ENCODE assay signal across 1 cellular context in the genomic region with DNA sequence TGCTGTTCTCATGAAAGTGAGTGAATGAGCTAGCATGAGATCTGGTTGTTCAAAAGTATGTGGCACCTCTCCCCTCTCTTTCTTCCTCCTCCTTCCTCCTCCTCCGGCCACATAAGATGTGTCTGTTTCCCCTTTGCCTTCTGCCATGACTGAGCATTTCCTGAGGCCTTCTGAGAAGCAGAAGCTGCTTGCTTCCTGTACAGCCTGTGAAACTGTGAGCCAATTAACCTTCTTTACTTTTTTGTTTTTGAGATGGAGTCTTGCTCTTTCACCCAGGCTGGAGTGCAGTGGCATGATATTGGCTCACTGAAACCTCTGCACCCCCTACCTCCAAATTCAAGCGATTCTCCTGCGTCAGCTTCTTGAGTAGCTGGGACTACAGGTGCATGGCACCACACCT.
TF ChIP-seq lines count a peak whose summit lies in the region.

No MANE protein-coding gene starts in this region.

TF ChIP-seq in HepG2, 621 proteins besides CTCF, POLR2A, EP300 and RAD21 (continued from another document):
- TF ChIP-seq, protein P1, sequence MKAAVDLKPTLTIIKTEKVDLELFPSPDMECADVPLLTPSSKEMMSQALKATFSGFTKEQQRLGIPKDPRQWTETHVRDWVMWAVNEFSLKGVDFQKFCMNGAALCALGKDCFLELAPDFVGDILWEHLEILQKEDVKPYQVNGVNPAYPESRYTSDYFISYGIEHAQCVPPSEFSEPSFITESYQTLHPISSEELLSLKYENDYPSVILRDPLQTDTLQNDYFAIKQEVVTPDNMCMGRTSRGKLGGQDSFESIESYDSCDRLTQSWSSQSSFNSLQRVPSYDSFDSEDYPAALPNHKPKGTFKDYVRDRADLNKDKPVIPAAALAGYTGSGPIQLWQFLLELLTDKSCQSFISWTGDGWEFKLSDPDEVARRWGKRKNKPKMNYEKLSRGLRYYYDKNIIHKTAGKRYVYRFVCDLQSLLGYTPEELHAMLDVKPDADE (CRISPR knock-in tag; IDR thresholded peaks at IDR 0.05) = no peak
- TF ChIP-seq HOXA7 (CRISPR knock-in tag; IDR thresholded peaks at IDR 0.05) = no peak
- TF ChIP-seq, protein P2, sequence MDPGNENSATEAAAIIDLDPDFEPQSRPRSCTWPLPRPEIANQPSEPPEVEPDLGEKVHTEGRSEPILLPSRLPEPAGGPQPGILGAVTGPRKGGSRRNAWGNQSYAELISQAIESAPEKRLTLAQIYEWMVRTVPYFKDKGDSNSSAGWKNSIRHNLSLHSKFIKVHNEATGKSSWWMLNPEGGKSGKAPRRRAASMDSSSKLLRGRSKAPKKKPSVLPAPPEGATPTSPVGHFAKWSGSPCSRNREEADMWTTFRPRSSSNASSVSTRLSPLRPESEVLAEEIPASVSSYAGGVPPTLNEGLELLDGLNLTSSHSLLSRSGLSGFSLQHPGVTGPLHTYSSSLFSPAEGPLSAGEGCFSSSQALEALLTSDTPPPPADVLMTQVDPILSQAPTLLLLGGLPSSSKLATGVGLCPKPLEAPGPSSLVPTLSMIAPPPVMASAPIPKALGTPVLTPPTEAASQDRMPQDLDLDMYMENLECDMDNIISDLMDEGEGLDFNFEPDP (CRISPR knock-in tag; conservative IDR thresholded peaks at IDR 0.05) = no peak
- no peak for TF ChIP-seq CBX5 (CRISPR knock-in tag; IDR thresholded peaks at IDR 0.05; ENCODE audit: borderline replicate concordance)
- no peak for TF ChIP-seq ZNF207 (IDR thresholded peaks at IDR 0.05; ENCODE audit: borderline replicate concordance)
- no peak for TF ChIP-seq REPIN1 (CRISPR knock-in tag; IDR thresholded peaks at IDR 0.05; ENCODE audit: borderline replicate concordance, low read depth)
- TF ChIP-seq ZNF501 (CRISPR knock-in tag; IDR thresholded peaks at IDR 0.05) = no peak
- TF ChIP-seq IRF2 (CRISPR knock-in tag; IDR thresholded peaks at IDR 0.05) = no peak
- TF ChIP-seq, protein P3, sequence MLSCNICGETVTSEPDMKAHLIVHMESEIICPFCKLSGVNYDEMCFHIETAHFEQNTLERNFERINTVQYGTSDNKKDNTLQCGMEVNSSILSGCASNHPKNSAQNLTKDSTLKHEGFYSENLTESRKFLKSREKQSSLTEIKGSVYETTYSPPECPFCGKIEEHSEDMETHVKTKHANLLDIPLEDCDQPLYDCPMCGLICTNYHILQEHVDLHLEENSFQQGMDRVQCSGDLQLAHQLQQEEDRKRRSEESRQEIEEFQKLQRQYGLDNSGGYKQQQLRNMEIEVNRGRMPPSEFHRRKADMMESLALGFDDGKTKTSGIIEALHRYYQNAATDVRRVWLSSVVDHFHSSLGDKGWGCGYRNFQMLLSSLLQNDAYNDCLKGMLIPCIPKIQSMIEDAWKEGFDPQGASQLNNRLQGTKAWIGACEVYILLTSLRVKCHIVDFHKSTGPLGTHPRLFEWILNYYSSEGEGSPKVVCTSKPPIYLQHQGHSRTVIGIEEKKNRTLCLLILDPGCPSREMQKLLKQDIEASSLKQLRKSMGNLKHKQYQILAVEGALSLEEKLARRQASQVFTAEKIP (CRISPR knock-in tag; IDR thresholded peaks at IDR 0.05; ENCODE audit: borderline replicate concordance) = no peak
- TF ChIP-seq, protein P4, sequence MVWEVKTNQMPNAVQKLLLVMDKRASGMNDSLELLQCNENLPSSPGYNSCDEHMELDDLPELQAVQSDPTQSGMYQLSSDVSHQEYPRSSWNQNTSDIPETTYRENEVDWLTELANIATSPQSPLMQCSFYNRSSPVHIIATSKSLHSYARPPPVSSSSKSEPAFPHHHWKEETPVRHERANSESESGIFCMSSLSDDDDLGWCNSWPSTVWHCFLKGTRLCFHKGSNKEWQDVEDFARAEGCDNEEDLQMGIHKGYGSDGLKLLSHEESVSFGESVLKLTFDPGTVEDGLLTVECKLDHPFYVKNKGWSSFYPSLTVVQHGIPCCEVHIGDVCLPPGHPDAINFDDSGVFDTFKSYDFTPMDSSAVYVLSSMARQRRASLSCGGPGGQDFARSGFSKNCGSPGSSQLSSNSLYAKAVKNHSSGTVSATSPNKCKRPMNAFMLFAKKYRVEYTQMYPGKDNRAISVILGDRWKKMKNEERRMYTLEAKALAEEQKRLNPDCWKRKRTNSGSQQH (CRISPR knock-in tag; IDR thresholded peaks at IDR 0.05; ENCODE audit: low read depth) = no peak
- no peak for TF ChIP-seq KDM2A (CRISPR knock-in tag; IDR thresholded peaks at IDR 0.05; ENCODE audit: borderline replicate concordance, low read depth)
- no peak for TF ChIP-seq THAP11 (CRISPR knock-in tag; IDR thresholded peaks at IDR 0.05)
- no peak for TF ChIP-seq ZNF282 (IDR thresholded peaks at IDR 0.05; ENCODE audit: partially characterized antibody)
